ENCODE assay signal across 14 cellular contexts in genomic region chr6:137402143-137402542, GRCh38.
DNase-seq lines count a peak whose midpoint lies in the region.
"Had no signal": no experiment of that assay in that cellular context is flagged by ENCODE, and none has a peak within 500 bp of the region (broad histone marks: within the 10 kb centered on the region; RNA-seq: fewer than 3 reads in every experiment).

No MANE protein-coding gene starts in this region.

- DNase-seq in NCI-H82 (lab: John Stamatoyannopoulos, UW) (peak; percentile 49), NCI-H82 treated with DMSO at 0.1 percent for 48 hours (lab: John Stamatoyannopoulos, UW; ENCODE audit: unreplicated experiment) (no peak), NCI-H1436 (lab: John Stamatoyannopoulos, UW) (peak; percentile 58), NCI-H69 (lab: John Stamatoyannopoulos, UW) (peak; percentile 95), Karpas-422 (no peak), H7 (no peak)
- DNase-seq in activated naive CD4-positive, alpha-beta T cell treated with Interleukin-2 at 50 U/mL for 16 hours = no peak
- DNase-seq: Caco-2; CD4-positive, CD25-positive, alpha-beta regulatory T cell; DND-41; NCI-H510A; PC-9; SJCRH30; SW 1271 had no signal

- no peak overlapping the region for H3K27ac ChIP-seq in Karpas-422 (ENCODE audit: low read length)
- H3K27ac ChIP-seq: PC-9, SJCRH30 had no signal

- H3K9me2 ChIP-seq in Karpas-422 (replicated peaks; ENCODE audit: insufficient read depth, low read length) = no peaks in the 10 kb centered on the region

- H2AFZ ChIP-seq in Karpas-422 (ENCODE audit: low read length) = no peak overlapping the region
- H2AFZ ChIP-seq: PC-9 had no signal

- H3K4me3 ChIP-seq in Karpas-422 (ENCODE audit: low read length) (no peak overlapping the region), H7 (ENCODE audit: insufficient read depth, low read depth, low read length) (no peak overlapping the region)
- H3K4me3 ChIP-seq: PC-9, SJCRH30 had no signal

- H3K4me2 ChIP-seq in Karpas-422 (ENCODE audit: low read depth, low read length, poor library complexity, severe bottlenecking) = no peak overlapping the region
- H3K4me2 ChIP-seq: PC-9 had no signal

- H3K27me3 ChIP-seq in Karpas-422 (ENCODE audit: low read length) (no peaks in the 10 kb centered on the region), H7 (ENCODE audit: control insufficient read depth, insufficient read depth, low read length) (no peaks in the 10 kb centered on the region)
- H3K27me3 ChIP-seq: SJCRH30 had no signal

- H4K20me1 ChIP-seq in Karpas-422 (ENCODE audit: insufficient read depth, low read depth, low read length) = no peaks in the 10 kb centered on the region

- H3K9ac ChIP-seq in Karpas-422 (ENCODE audit: low read length) = no peak overlapping the region

- peaks cover 19% of the 10 kb centered on the region for H3K4me1 ChIP-seq in Karpas-422 (ENCODE audit: low read length)
- H3K4me1 ChIP-seq: Caco-2, SJCRH30 had no signal

- H3K36me3 ChIP-seq in Karpas-422 (ENCODE audit: insufficient read depth, low read length) = no peaks in the 10 kb centered on the region; the same call in 1 of the 2 replicates
- H3K36me3 ChIP-seq in H7 (replicated peaks; ENCODE audit: control insufficient read depth, insufficient read depth, low read length) = no peaks in the 10 kb centered on the region
- H3K36me3 ChIP-seq: SJCRH30 had no signal

- H3K79me2 ChIP-seq in Karpas-422 (ENCODE audit: low read length) = no peaks in the 10 kb centered on the region

- H3K9me3 ChIP-seq in Karpas-422 (ENCODE audit: low read length) = no peaks in the 10 kb centered on the region
- H3K9me3 ChIP-seq: Caco-2, SJCRH30 had no signal

Comparison
In these comparisons a context has a peak if more than half of its experiments do, and no peak if none do; other contexts are left out.
1. DNase-seq: peak in NCI-H82 (single experiment), NCI-H1436 (single experiment) and NCI-H69 (single experiment); none in NCI-H82 treated with DMSO at 0.1 percent for 48 hours (single experiment), activated naive CD4-positive, alpha-beta T cell treated with Interleukin-2 at 50 U/mL for 16 hours (single experiment), Karpas-422 (single experiment) and H7 (single experiment).